1 cellular context compared by ENCODE assay signal in the genomic region with DNA sequence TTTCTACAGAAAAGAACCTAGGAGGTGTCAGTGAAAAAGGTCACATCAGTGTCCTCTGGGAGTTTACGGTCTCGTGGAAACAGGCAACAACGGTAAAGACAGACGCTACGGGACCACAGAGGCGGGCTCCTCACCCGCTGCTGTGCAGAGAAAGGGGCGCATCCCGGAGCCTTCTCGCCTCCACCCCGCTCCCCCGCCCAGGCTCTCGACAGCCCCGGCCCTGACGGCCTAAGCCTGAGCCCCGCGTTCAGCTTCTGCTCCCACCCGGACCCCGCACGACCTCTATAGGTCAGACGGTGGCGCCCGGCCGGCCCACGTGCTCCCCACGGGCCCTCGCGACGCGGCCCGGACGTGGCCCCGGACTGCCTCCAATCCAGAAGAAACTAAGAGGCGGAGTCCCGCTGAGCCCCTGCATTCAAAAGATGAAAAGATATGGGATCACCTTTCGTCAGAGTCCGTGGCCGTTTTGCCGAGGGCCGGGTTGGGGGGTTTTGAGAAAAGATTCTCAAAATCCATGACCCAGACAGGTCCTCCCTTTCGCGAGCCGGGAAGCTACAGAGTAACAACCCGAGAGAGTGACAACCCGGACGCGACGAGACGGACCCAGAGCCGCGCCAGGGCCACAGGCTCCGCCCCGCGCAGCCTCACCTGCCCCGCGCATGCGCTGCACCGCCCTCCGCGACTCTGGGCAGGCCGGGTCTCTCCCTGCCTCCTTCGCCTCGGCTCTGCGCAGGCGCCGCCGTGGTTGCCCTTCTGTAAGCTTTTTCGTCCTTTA.
TF ChIP-seq lines count a peak whose summit lies in the region.

A gene (minus strand): TSS at position 577 of the 775 bp plus-strand sequence. CDS start 61 bp downstream, at position 516.

TF ChIP-seq in HepG2, 621 proteins besides CTCF, POLR2A, EP300 and RAD21 (continued from another document and continues in another):
- TF ChIP-seq ZNF816 (CRISPR knock-in tag; IDR thresholded peaks at IDR 0.05; ENCODE audit: borderline replicate concordance) (peak; percentile 72), ZNF24 (IDR thresholded peaks at IDR 0.05) (no peak), MYC (CRISPR knock-in tag; IDR thresholded peaks at IDR 0.05; ENCODE audit: borderline replicate concordance) (peak; percentile 99), XRCC5 (optimal IDR thresholded peaks at IDR 0.05; ENCODE audit: low read length) (peak; percentile 82), ZNF619 (CRISPR knock-in tag; IDR thresholded peaks at IDR 0.05) (peak; percentile 88), MEIS1 (CRISPR knock-in tag; IDR thresholded peaks at IDR 0.05; ENCODE audit: borderline replicate concordance) (peak; percentile 95), HNRNPK (IDR thresholded peaks at IDR 0.05; ENCODE audit: low read depth, low read length, poor library complexity, severe bottlenecking) (no peak), SP4 (CRISPR knock-in tag; IDR thresholded peaks at IDR 0.05) (peak; percentile 55; the same call in 1 of the 2 replicates), ZNF343 (CRISPR knock-in tag; IDR thresholded peaks at IDR 0.05) (peak; percentile 95), TSC22D2 (CRISPR knock-in tag; IDR thresholded peaks at IDR 0.05; ENCODE audit: borderline replicate concordance) (peak; percentile 77), ZNF850 (CRISPR knock-in tag; conservative IDR thresholded peaks at IDR 0.05) (0 out of 2 replicates have a peak, but pooled peaks have one; percentile 69), SMAD9 (CRISPR knock-in tag; IDR thresholded peaks at IDR 0.05) (no peak), MED13 (CRISPR knock-in tag; IDR thresholded peaks at IDR 0.05) (0 out of 2 replicates have a peak, but pooled peaks have one; percentile 55), CEBPB (IDR thresholded peaks at IDR 0.05; ENCODE audit: borderline replicate concordance, low read depth, low read length) (no peak), ZNF670 (CRISPR knock-in tag; IDR thresholded peaks at IDR 0.05; ENCODE audit: borderline replicate concordance) (peak; percentile 67; the same call in 1 of the 2 replicates), JARID2 (CRISPR knock-in tag; IDR thresholded peaks at IDR 0.05; ENCODE audit: insufficient replicate concordance) (no peak), ZSCAN31 (CRISPR knock-in tag; IDR thresholded peaks at IDR 0.05; ENCODE audit: low read depth) (peak; percentile 71; the same call in 1 of the 2 replicates), CEBPG (CRISPR knock-in tag; IDR thresholded peaks at IDR 0.05) (no peak), REXO4 (CRISPR knock-in tag; IDR thresholded peaks at IDR 0.05; ENCODE audit: borderline replicate concordance) (0 out of 2 replicates have a peak, but pooled peaks have one; percentile 78), ZNF782 (CRISPR knock-in tag; IDR thresholded peaks at IDR 0.05; ENCODE audit: borderline replicate concordance) (peak; percentile 94), ZNF468 (CRISPR knock-in tag; IDR thresholded peaks at IDR 0.05) (no peak), ZNF253 (CRISPR knock-in tag; IDR thresholded peaks at IDR 0.05; ENCODE audit: borderline replicate concordance) (peak; percentile 83; the same call in 1 of the 2 replicates), ZNF615 (CRISPR knock-in tag; IDR thresholded peaks at IDR 0.05; ENCODE audit: borderline replicate concordance) (no peak), TRIM24 (CRISPR knock-in tag; IDR thresholded peaks at IDR 0.05) (no peak), SOX6 (IDR thresholded peaks at IDR 0.05) (no peak), SOX6 (CRISPR knock-in tag; IDR thresholded peaks at IDR 0.05) (peak; percentile 63), MEIS2 (CRISPR knock-in tag; IDR thresholded peaks at IDR 0.05) (peak; percentile 76), ZC3H4 (CRISPR knock-in tag; IDR thresholded peaks at IDR 0.05; ENCODE audit: borderline replicate concordance) (0 out of 2 replicates have a peak, but pooled peaks have one; percentile 55)
- TF ChIP-seq, protein P1, sequence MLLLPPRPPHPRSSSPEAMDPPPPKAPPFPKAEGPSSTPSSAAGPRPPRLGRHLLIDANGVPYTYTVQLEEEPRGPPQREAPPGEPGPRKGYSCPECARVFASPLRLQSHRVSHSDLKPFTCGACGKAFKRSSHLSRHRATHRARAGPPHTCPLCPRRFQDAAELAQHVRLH (CRISPR knock-in tag; IDR thresholded peaks at IDR 0.05; ENCODE audit: borderline replicate concordance, low read depth): 0 out of 2 replicates have a peak, but pooled peaks have one; percentile 27
- TF ChIP-seq, protein P2, sequence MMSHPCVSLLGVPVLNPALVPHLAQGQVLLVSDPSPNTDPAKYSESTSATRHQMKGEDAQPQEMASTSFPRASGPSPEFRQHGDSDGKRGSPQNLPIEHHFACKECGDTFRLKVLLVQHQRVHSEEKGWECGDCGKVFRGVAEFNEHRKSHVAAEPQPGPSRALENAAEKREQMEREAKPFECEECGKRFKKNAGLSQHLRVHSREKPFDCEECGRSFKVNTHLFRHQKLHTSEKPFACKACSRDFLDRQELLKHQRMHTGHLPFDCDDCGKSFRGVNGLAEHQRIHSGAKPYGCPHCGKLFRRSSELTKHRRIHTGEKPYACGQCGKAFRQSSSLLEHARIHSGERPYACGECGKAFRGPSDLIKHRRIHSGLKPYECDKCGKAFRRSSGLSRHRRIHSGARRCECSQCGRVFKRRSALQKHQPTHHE (CRISPR knock-in tag; IDR thresholded peaks at IDR 0.05; ENCODE audit: borderline replicate concordance): peak; percentile 79
- TF ChIP-seq, protein P3, sequence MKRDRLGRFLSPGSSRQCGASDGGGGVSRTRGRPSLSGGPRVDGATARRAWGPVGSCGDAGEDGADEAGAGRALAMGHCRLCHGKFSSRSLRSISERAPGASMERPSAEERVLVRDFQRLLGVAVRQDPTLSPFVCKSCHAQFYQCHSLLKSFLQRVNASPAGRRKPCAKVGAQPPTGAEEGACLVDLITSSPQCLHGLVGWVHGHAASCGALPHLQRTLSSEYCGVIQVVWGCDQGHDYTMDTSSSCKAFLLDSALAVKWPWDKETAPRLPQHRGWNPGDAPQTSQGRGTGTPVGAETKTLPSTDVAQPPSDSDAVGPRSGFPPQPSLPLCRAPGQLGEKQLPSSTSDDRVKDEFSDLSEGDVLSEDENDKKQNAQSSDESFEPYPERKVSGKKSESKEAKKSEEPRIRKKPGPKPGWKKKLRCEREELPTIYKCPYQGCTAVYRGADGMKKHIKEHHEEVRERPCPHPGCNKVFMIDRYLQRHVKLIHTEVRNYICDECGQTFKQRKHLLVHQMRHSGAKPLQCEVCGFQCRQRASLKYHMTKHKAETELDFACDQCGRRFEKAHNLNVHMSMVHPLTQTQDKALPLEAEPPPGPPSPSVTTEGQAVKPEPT (CRISPR knock-in tag; IDR thresholded peaks at IDR 0.05; ENCODE audit: low read depth): peak; percentile 93; the same call in 1 of the 2 replicates
- TF ChIP-seq, protein P4, sequence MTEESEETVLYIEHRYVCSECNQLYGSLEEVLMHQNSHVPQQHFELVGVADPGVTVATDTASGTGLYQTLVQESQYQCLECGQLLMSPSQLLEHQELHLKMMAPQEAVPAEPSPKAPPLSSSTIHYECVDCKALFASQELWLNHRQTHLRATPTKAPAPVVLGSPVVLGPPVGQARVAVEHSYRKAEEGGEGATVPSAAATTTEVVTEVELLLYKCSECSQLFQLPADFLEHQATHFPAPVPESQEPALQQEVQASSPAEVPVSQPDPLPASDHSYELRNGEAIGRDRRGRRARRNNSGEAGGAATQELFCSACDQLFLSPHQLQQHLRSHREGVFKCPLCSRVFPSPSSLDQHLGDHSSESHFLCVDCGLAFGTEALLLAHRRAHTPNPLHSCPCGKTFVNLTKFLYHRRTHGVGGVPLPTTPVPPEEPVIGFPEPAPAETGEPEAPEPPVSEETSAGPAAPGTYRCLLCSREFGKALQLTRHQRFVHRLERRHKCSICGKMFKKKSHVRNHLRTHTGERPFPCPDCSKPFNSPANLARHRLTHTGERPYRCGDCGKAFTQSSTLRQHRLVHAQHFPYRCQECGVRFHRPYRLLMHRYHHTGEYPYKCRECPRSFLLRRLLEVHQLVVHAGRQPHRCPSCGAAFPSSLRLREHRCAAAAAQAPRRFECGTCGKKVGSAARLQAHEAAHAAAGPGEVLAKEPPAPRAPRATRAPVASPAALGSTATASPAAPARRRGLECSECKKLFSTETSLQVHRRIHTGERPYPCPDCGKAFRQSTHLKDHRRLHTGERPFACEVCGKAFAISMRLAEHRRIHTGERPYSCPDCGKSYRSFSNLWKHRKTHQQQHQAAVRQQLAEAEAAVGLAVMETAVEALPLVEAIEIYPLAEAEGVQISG (CRISPR knock-in tag; IDR thresholded peaks at IDR 0.05): peak; percentile 80
- TF ChIP-seq, protein P5, sequence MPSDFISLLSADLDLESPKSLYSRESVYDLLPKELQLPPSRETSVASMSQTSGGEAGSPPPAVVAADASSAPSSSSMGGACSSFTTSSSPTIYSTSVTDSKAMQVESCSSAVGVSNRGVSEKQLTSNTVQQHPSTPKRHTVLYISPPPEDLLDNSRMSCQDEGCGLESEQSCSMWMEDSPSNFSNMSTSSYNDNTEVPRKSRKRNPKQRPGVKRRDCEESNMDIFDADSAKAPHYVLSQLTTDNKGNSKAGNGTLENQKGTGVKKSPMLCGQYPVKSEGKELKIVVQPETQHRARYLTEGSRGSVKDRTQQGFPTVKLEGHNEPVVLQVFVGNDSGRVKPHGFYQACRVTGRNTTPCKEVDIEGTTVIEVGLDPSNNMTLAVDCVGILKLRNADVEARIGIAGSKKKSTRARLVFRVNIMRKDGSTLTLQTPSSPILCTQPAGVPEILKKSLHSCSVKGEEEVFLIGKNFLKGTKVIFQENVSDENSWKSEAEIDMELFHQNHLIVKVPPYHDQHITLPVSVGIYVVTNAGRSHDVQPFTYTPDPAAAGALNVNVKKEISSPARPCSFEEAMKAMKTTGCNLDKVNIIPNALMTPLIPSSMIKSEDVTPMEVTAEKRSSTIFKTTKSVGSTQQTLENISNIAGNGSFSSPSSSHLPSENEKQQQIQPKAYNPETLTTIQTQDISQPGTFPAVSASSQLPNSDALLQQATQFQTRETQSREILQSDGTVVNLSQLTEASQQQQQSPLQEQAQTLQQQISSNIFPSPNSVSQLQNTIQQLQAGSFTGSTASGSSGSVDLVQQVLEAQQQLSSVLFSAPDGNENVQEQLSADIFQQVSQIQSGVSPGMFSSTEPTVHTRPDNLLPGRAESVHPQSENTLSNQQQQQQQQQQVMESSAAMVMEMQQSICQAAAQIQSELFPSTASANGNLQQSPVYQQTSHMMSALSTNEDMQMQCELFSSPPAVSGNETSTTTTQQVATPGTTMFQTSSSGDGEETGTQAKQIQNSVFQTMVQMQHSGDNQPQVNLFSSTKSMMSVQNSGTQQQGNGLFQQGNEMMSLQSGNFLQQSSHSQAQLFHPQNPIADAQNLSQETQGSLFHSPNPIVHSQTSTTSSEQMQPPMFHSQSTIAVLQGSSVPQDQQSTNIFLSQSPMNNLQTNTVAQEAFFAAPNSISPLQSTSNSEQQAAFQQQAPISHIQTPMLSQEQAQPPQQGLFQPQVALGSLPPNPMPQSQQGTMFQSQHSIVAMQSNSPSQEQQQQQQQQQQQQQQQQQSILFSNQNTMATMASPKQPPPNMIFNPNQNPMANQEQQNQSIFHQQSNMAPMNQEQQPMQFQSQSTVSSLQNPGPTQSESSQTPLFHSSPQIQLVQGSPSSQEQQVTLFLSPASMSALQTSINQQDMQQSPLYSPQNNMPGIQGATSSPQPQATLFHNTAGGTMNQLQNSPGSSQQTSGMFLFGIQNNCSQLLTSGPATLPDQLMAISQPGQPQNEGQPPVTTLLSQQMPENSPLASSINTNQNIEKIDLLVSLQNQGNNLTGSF (CRISPR knock-in tag; IDR thresholded peaks at IDR 0.05): peak; percentile 96
- TF ChIP-seq, protein P6, sequence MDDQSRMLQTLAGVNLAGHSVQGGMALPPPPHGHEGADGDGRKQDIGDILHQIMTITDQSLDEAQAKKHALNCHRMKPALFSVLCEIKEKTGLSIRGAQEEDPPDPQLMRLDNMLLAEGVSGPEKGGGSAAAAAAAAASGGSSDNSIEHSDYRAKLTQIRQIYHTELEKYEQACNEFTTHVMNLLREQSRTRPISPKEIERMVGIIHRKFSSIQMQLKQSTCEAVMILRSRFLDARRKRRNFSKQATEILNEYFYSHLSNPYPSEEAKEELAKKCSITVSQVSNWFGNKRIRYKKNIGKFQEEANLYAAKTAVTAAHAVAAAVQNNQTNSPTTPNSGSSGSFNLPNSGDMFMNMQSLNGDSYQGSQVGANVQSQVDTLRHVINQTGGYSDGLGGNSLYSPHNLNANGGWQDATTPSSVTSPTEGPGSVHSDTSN (CRISPR knock-in tag; IDR thresholded peaks at IDR 0.05; ENCODE audit: borderline replicate concordance): peak; percentile 75; the same call in 1 of the 2 replicates
- TF ChIP-seq, protein P7, sequence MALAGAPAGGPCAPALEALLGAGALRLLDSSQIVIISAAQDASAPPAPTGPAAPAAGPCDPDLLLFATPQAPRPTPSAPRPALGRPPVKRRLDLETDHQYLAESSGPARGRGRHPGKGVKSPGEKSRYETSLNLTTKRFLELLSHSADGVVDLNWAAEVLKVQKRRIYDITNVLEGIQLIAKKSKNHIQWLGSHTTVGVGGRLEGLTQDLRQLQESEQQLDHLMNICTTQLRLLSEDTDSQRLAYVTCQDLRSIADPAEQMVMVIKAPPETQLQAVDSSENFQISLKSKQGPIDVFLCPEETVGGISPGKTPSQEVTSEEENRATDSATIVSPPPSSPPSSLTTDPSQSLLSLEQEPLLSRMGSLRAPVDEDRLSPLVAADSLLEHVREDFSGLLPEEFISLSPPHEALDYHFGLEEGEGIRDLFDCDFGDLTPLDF (CRISPR knock-in tag; IDR thresholded peaks at IDR 0.05): peak; percentile 77; the same call in 1 of the 2 replicates
- TF ChIP-seq, protein P8, sequence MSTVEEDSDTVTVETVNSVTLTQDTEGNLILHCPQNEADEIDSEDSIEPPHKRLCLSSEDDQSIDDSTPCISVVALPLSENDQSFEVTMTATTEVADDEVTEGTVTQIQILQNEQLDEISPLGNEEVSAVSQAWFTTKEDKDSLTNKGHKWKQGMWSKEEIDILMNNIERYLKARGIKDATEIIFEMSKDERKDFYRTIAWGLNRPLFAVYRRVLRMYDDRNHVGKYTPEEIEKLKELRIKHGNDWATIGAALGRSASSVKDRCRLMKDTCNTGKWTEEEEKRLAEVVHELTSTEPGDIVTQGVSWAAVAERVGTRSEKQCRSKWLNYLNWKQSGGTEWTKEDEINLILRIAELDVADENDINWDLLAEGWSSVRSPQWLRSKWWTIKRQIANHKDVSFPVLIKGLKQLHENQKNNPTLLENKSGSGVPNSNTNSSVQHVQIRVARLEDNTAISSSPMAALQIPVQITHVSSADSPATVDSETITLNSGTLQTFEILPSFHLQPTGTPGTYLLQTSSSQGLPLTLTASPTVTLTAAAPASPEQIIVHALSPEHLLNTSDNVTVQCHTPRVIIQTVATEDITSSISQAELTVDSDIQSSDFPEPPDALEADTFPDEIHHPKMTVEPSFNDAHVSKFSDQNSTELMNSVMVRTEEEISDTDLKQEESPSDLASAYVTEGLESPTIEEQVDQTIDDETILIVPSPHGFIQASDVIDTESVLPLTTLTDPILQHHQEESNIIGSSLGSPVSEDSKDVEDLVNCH (CRISPR knock-in tag; IDR thresholded peaks at IDR 0.05): peak; percentile 88; the same call in 1 of the 2 replicates
- TF ChIP-seq, protein P9, sequence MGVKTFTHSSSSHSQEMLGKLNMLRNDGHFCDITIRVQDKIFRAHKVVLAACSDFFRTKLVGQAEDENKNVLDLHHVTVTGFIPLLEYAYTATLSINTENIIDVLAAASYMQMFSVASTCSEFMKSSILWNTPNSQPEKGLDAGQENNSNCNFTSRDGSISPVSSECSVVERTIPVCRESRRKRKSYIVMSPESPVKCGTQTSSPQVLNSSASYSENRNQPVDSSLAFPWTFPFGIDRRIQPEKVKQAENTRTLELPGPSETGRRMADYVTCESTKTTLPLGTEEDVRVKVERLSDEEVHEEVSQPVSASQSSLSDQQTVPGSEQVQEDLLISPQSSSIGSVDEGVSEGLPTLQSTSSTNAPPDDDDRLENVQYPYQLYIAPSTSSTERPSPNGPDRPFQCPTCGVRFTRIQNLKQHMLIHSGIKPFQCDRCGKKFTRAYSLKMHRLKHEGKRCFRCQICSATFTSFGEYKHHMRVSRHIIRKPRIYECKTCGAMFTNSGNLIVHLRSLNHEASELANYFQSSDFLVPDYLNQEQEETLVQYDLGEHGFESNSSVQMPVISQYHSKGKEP (CRISPR knock-in tag; IDR thresholded peaks at IDR 0.05): no peak
